ENCODE assay signal across 17 cellular contexts in the genomic region with DNA sequence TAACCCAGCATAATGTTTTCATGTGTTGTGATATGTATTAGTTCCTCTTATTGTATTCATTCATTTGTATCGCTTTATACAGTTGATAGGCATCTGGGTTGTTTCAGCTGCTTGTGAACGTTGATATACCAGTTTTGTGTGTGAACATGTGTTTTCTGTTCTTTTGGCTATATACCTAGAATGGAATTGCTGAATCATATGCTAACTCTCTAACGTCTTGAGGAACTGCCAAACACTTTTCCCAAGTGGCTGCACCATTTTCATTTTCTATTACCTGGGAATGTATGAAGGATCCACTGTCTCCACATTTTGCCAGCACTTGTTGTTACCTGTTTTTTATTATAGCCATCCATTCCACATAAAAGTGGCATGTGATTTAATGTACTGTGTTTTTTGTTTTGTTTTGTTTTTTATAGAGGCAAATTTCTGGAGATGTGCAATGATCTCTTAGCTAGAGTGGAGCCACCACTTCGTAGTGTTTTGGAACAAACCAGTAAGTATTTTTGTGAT. TPM values are rescaled to one million over a fixed set of nuclear protein-coding genes. Genes with fewer than 3 reads are reported as not detected.
DNase-seq lines count a peak whose midpoint lies in the region; ATAC-seq and TF ChIP-seq lines count a peak whose summit lies in the region.
"Had no signal": no experiment of that assay in that cellular context is flagged by ENCODE, and none has a peak within 500 bp of the region (broad histone marks: within the 10 kb centered on the region; RNA-seq: fewer than 3 reads in every experiment).

No MANE protein-coding gene starts in this region.

- no peaks in the 10 kb centered on the region for H3K27me3 Mint-ChIP-seq in activated CD8-positive, alpha-beta T cell treated with anti-CD3 and anti-CD28 coated beads for 36 hours
- no peaks in the 10 kb centered on the region for H3K27me3 Mint-ChIP-seq in activated CD8-positive, alpha-beta T cell treated with anti-CD3 and anti-CD28 coated beads, Interleukin-2, amount 10 ng/mL, durations not matched to agents 7 days and 5 days (ENCODE audit: low read depth)
- no peaks in the 10 kb centered on the region for H3K27me3 Mint-ChIP-seq in endodermal cell (ENCODE audit: insufficient read depth)
- H3K27me3 Mint-ChIP-seq: CD8-positive, alpha-beta memory T cell had no signal

- H3K27ac Mint-ChIP-seq in activated CD8-positive, alpha-beta T cell treated with anti-CD3 and anti-CD28 coated beads for 36 hours, result peak overlapping the region; percentile 26
- no peak overlapping the region for H3K27ac Mint-ChIP-seq in activated CD8-positive, alpha-beta T cell treated with anti-CD3 and anti-CD28 coated beads, Interleukin-2, amount 10 ng/mL, durations not matched to agents 7 days and 5 days
- peak overlapping the region; percentile 5 for H3K27ac Mint-ChIP-seq in endodermal cell

- H3K9me3 ChIP-seq in Panc1 (ENCODE audit: control insufficient read depth, insufficient read depth, low read depth, low read length) (no peaks in the 10 kb centered on the region), endodermal cell (ENCODE audit: control insufficient read depth, low read length) (no peaks in the 10 kb centered on the region), heart right ventricle (no peaks in the 10 kb centered on the region)
- H3K9me3 ChIP-seq: MG63 had no signal

- intact Hi-C loops in activated CD8-positive, alpha-beta T cell treated with anti-CD3 and anti-CD28 coated beads for 36 hours (cut with micrococcal nuclease), result no loop called here
- intact Hi-C loops in Panc1 (cut with micrococcal nuclease; ENCODE audit: unreplicated experiment), result no loop called here
- intact Hi-C loops in heart right ventricle (cut with DNase I), result no loop called here

- H3K9me3 Mint-ChIP-seq in activated CD8-positive, alpha-beta T cell treated with anti-CD3 and anti-CD28 coated beads for 36 hours, result no peaks in the 10 kb centered on the region
- H3K9me3 Mint-ChIP-seq in activated CD8-positive, alpha-beta T cell treated with anti-CD3 and anti-CD28 coated beads, Interleukin-2, amount 10 ng/mL, durations not matched to agents 7 days and 5 days (ENCODE audit: insufficient read depth), result no peaks in the 10 kb centered on the region
- H3K9me3 Mint-ChIP-seq in endodermal cell, result no peaks in the 10 kb centered on the region
- H3K9me3 Mint-ChIP-seq: CD8-positive, alpha-beta memory T cell had no signal

- CTCF ChIA-PET in activated CD8-positive, alpha-beta T cell treated with anti-CD3 and anti-CD28 coated beads for 36 hours (lab: Charles Lee), result no interaction called here
- CTCF ChIA-PET in activated CD8-positive, alpha-beta T cell treated with anti-CD3 and anti-CD28 coated beads, Interleukin-2, amount 10 ng/mL, durations not matched to agents 7 days and 5 days (lab: Charles Lee), result no interaction called here
- CTCF ChIA-PET in Panc1 (lab: Charles Lee), result no interaction called here

- TF ChIP-seq CTCF in activated CD8-positive, alpha-beta T cell treated with anti-CD3 and anti-CD28 coated beads for 36 hours (IDR thresholded peaks at IDR 0.05), result no peak
- no peak for TF ChIP-seq CTCF in Panc1 (IDR thresholded peaks at IDR 0.05)
- TF ChIP-seq CTCF in endodermal cell (conservative IDR thresholded peaks at IDR 0.05), result no peak
- TF ChIP-seq CTCF in heart right ventricle (IDR thresholded peaks at IDR 0.05), result no peak

- H3K36me3 ChIP-seq in Panc1 (ENCODE audit: control insufficient read depth, insufficient read depth, low read length) (peaks cover 37% of the 10 kb centered on the region), endodermal cell (ENCODE audit: control insufficient read depth, insufficient read depth, low read length) (peaks cover 79% of the 10 kb centered on the region), heart right ventricle (peaks cover 0 to 97% (median 38%) of the 10 kb centered on the region in 9 donors)

- WGBS in endodermal cell (ENCODE audit: insufficient coverage in 1 of 2, insufficient read length in 1 of 2), 2 experiments, result 94 to 100% methylated on average over 3 to 4 of the region's 4 CpGs
- 85 to 91% methylated on average over 4 of the region's 4 CpGs for WGBS in heart right ventricle, 2 donors

- POLR2A ChIA-PET in activated CD8-positive, alpha-beta T cell treated with anti-CD3 and anti-CD28 coated beads for 36 hours (lab: Charles Lee), result interaction anchor here (0.9 kb wide), 1 partner anchor 912 kb away, joined by 3 read pairs; no protein-coding TSS in a partner anchor
- POLR2A ChIA-PET in activated CD8-positive, alpha-beta T cell treated with anti-CD3 and anti-CD28 coated beads, Interleukin-2, amount 10 ng/mL, durations not matched to agents 7 days and 5 days (lab: Charles Lee), result no interaction called here
- POLR2A ChIA-PET in Panc1 (lab: Charles Lee), result no interaction called here

- H3K4me3 Mint-ChIP-seq in activated CD8-positive, alpha-beta T cell treated with anti-CD3 and anti-CD28 coated beads for 36 hours, result no peak overlapping the region
- no peak overlapping the region for H3K4me3 Mint-ChIP-seq in activated CD8-positive, alpha-beta T cell treated with anti-CD3 and anti-CD28 coated beads, Interleukin-2, amount 10 ng/mL, durations not matched to agents 7 days and 5 days
- no peak overlapping the region for H3K4me3 Mint-ChIP-seq in endodermal cell
- H3K4me3 Mint-ChIP-seq: CD8-positive, alpha-beta memory T cell had no signal

- no peak for ATAC-seq in activated CD8-positive, alpha-beta T cell treated with anti-CD3 and anti-CD28 coated beads for 36 hours
- no peak for ATAC-seq in activated CD8-positive, alpha-beta T cell treated with anti-CD3 and anti-CD28 coated beads, Interleukin-2, amount 10 ng/mL, durations not matched to agents 7 days and 5 days
- ATAC-seq in Panc1, result no peak
- ATAC-seq in GM19467 (IDR thresholded peaks at IDR 0.05; ENCODE audit: unreplicated experiment), result no peak
- no peak for ATAC-seq in heart right ventricle
- ATAC-seq in GM21717 (IDR thresholded peaks at IDR 0.05; ENCODE audit: unreplicated experiment), result no peak

- in situ Hi-C loops in Panc1 (cut with HindIII; ENCODE audit: low pct_unique_long_range_greater_than_20kb, low sequenced_read_pairs), result no loop called here

- H3K4me1 Mint-ChIP-seq in activated CD8-positive, alpha-beta T cell treated with anti-CD3 and anti-CD28 coated beads for 36 hours (ENCODE audit: low read depth), result peaks cover 14% of the 10 kb centered on the region
- peaks cover 4% of the 10 kb centered on the region for H3K4me1 Mint-ChIP-seq in activated CD8-positive, alpha-beta T cell treated with anti-CD3 and anti-CD28 coated beads, Interleukin-2, amount 10 ng/mL, durations not matched to agents 7 days and 5 days (ENCODE audit: low read depth)
- H3K4me1 Mint-ChIP-seq in endodermal cell, result no peaks in the 10 kb centered on the region

- H3K4me1 ChIP-seq in Panc1 (ENCODE audit: control insufficient read depth, insufficient read depth, low read length), result no peaks in the 10 kb centered on the region
- no peaks in the 10 kb centered on the region for H3K4me1 ChIP-seq in endodermal cell (ENCODE audit: control insufficient read depth, insufficient read depth, low read length)
- no peaks in the 10 kb centered on the region for H3K4me1 ChIP-seq in heart right ventricle
- H3K4me1 ChIP-seq: BLaER1 treated with 17β-estradiol and CSF1 and Interleukin-3, amounts not matched to agents 10 nM and 100 nM had no signal

- BruUV-seq in Panc1 (replicated peaks; lab: Mats Ljungman, UMichigan), result TSS peak; percentile 15

- H3K9ac ChIP-seq in endodermal cell (ENCODE audit: extremely low read depth, low read length, poor library complexity, severe bottlenecking), result no peak overlapping the region
- H3K9ac ChIP-seq: BLaER1 treated with 17β-estradiol and CSF1 and Interleukin-3, amounts not matched to agents 10 nM and 100 nM had no signal

- no peak for DNase-seq in activated CD8-positive, alpha-beta T cell treated with anti-CD3 and anti-CD28 coated beads for 36 hours
- DNase-seq in activated CD8-positive, alpha-beta T cell treated with anti-CD3 and anti-CD28 coated beads, Interleukin-2, amount 10 ng/mL, durations not matched to agents 7 days and 5 days, result no peak
- DNase-seq in Panc1 (ENCODE audit: low read depth, low spot score) (no peak), endodermal cell (no peak), skeletal muscle cell (ENCODE audit: low read depth) (peak; percentile 12), heart right ventricle (no peak)
- DNase-seq: CD8-positive, alpha-beta memory T cell; DMS 273 treated with DMSO at 0.1 percent for 48 hours; GDM1; Karpas-422; MG63; NCI-H1092 treated with DMSO at 0.1 percent for 48 hours; NCI-H2081 treated with DMSO at 0.1 percent for 48 hours; NCI-H510A treated with DMSO at 0.1 percent for 48 hours had no signal

- peaks cover 47% of the 10 kb centered on the region for H3K36me3 Mint-ChIP-seq in activated CD8-positive, alpha-beta T cell treated with anti-CD3 and anti-CD28 coated beads for 36 hours (ENCODE audit: low read depth)
- H3K36me3 Mint-ChIP-seq in activated CD8-positive, alpha-beta T cell treated with anti-CD3 and anti-CD28 coated beads, Interleukin-2, amount 10 ng/mL, durations not matched to agents 7 days and 5 days (ENCODE audit: low read depth), result peaks cover 53% of the 10 kb centered on the region
- H3K36me3 Mint-ChIP-seq in endodermal cell (ENCODE audit: low read depth), result peaks cover 82% of the 10 kb centered on the region

- H3K27me3 ChIP-seq in Panc1 (ENCODE audit: control insufficient read depth, insufficient read depth, low read length) (no peaks in the 10 kb centered on the region), endodermal cell (ENCODE audit: control insufficient read depth, insufficient read depth, low read length, poor library complexity, severe bottlenecking) (no peaks in the 10 kb centered on the region), heart right ventricle (no peaks in the 10 kb centered on the region)
- H3K27me3 ChIP-seq: BLaER1 treated with 17β-estradiol and CSF1 and Interleukin-3, amounts not matched to agents 10 nM and 100 nM; MG63 had no signal

- no peak overlapping the region for H3K27ac ChIP-seq in Panc1 (ENCODE audit: low read length)
- H3K27ac ChIP-seq in endodermal cell (ENCODE audit: low read depth, low read length), result no peak overlapping the region
- H3K27ac ChIP-seq in heart right ventricle, result no peak overlapping the region
- H3K27ac ChIP-seq: BLaER1 treated with 17β-estradiol and CSF1 and Interleukin-3, amounts not matched to agents 10 nM and 100 nM had no signal

- H3K4me3 ChIP-seq in Panc1 (ENCODE audit: low read depth in 2 of 2, low read length in 2 of 2) (no peak overlapping the region), endodermal cell (ENCODE audit: low read length) (no peak overlapping the region), skeletal muscle cell (ENCODE audit: low read depth, low read length) (no peak overlapping the region), heart right ventricle (no peak overlapping the region)
- H3K4me3 ChIP-seq: BLaER1 treated with 17β-estradiol and CSF1 and Interleukin-3, amounts not matched to agents 10 nM and 100 nM; MG63 had no signal

RNA-seq across cellular contexts. Expression of a gene that starts 34.6 kb away (rescaled TPM):
- total RNA-seq in activated CD8-positive, alpha-beta T cell treated with anti-CD3 and anti-CD28 coated beads for 36 hours, result 100 to 1,000 TPM; 229 to 232 TPM
- 100 to 1,000 TPM; 106 to 108 TPM for total RNA-seq in activated CD8-positive, alpha-beta T cell treated with anti-CD3 and anti-CD28 coated beads, Interleukin-2, amount 10 ng/mL, durations not matched to agents 7 days and 5 days
- total RNA-seq in Panc1 (2021; ENCODE audit: unreplicated experiment) (247 TPM), endodermal cell (100 to 1,000 TPM; 245 to 287 TPM), heart right ventricle (100 to 1,000 TPM in 6 of 10 donors, 10 to 100 TPM in 4; 79.6 to 156 (median 111) TPM)
- 134 TPM for polyA plus RNA-seq in Panc1 (2012; ENCODE audit: insufficient read length)
- 147 TPM for polyA plus RNA-seq in endodermal cell (2013, experiment 1 of 2)
- polyA plus RNA-seq in endodermal cell (2013, experiment 2 of 2), result 145 TPM
- 100 to 1,000 TPM in 1 of 2 donors, 10 to 100 TPM in 1; 44.9 to 179 TPM for polyA plus RNA-seq in heart right ventricle
